Comparison of ENCODE assay signal across 10 cellular contexts in the genomic region with DNA sequence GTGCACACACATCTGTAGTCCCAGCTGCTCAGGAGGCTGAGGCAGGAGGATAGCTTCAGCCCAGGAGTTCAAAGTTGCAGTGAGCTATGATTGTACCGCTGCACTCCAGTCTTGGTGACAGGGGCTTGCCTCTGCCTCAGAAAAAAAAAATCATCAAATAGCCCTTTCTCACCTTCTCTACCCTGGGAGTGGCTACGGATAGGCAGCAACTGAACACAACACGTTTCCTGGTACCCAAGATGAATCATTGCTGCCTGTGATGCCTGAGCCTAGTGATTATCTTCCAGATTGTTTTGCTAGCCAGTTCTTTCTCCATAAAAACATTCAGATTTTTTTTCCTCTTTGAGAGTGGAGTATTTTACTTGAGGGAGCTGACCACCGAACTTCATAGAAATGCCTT. TPM values are rescaled to one million over a fixed set of nuclear protein-coding genes. Genes with fewer than 3 reads are reported as not detected.
A peak's percentile ranks its signal among the peaks of the same experiment; 100 is the strongest.
DNase-seq lines count a peak whose midpoint lies in the region; ATAC-seq and TF ChIP-seq lines count a peak whose summit lies in the region.
"Had no signal": no experiment of that assay in that cellular context is flagged by ENCODE, and none has a peak within 500 bp of the region (broad histone marks: within the 10 kb centered on the region; RNA-seq: fewer than 3 reads in every experiment).

No MANE protein-coding gene starts in this region.

- 87 to 94% methylated on average over 4 of the region's 4 CpGs for WGBS in thyroid gland, 2 donors

- CTCF ChIA-PET in PC-3 (lab: Charles Lee) = no interaction called here

- H3K4me3 ChIP-seq in DND-41 (ENCODE audit: low read depth in 1 of 2, low read length in 2 of 2) (no peak overlapping the region), PC-3 (ENCODE audit: low read length) (no peak overlapping the region), thyroid gland (replicated peaks in 1 of 3) (no peak overlapping the region)
- H3K4me3 ChIP-seq: suprapubic skin had no signal

- H2AFZ ChIP-seq in DND-41 (ENCODE audit: low read depth, low read length) (no peak overlapping the region), PC-3 (ENCODE audit: low read length) (no peak overlapping the region)

- no peaks in the 10 kb centered on the region for H3F3A ChIP-seq in PC-3 (ENCODE audit: low read length, unreplicated experiment)

- DNase-seq in DND-41 = peak; percentile 4
- no peak for DNase-seq in PC-3
- peak; percentile 60 for DNase-seq in amniotic epithelial cell (ENCODE audit: low read depth)
- no peak for DNase-seq in natural killer cell treated with Interleukin-12 subunit alpha and Interleukin-12 subunit beta and Interleukin-15 and Interleukin-18, amount 100 ng/mL, for 72 hours (ENCODE audit: low spot score)
- no peak for DNase-seq in activated effector memory CD4-positive, alpha-beta T cell treated with anti-CD3 and anti-CD28 coated beads, Interleukin-2, amount 50 U/mL, for 16 hours
- no peak for DNase-seq in thyroid gland
- DNase-seq: DMS53, NCI-H187 had no signal

- no peaks in the 10 kb centered on the region for H3K27me3 Mint-ChIP-seq in natural killer cell treated with Interleukin-12 subunit alpha and Interleukin-12 subunit beta and Interleukin-15 and Interleukin-18, amount 100 ng/mL, for 72 hours

- no peaks in the 10 kb centered on the region for H3K9me3 Mint-ChIP-seq in natural killer cell treated with Interleukin-12 subunit alpha and Interleukin-12 subunit beta and Interleukin-15 and Interleukin-18, amount 100 ng/mL, for 72 hours

- H3K36me3 Mint-ChIP-seq in natural killer cell treated with Interleukin-12 subunit alpha and Interleukin-12 subunit beta and Interleukin-15 and Interleukin-18, amount 100 ng/mL, for 72 hours = no peaks in the 10 kb centered on the region

- H3K4me1 Mint-ChIP-seq in natural killer cell treated with Interleukin-12 subunit alpha and Interleukin-12 subunit beta and Interleukin-15 and Interleukin-18, amount 100 ng/mL, for 72 hours (ENCODE audit: low read depth in 2 of 2) = peaks cover 77 to 88% of the 10 kb centered on the region in 2 donors

- H3K27ac Mint-ChIP-seq in natural killer cell treated with Interleukin-12 subunit alpha and Interleukin-12 subunit beta and Interleukin-15 and Interleukin-18, amount 100 ng/mL, for 72 hours = peak overlapping the region; percentile 90 to 92

- TF ChIP-seq POLR2A in thyroid gland (IDR thresholded peaks at IDR 0.05) = no peak

- intact Hi-C loops in PC-3 (cut with micrococcal nuclease) (no loop called here), thyroid gland (cut with DNase I) (no loop called here)

- POLR2A ChIA-PET in PC-3 (lab: Charles Lee; ENCODE audit: unreplicated experiment) = no interaction called here

- peaks cover 52% of the 10 kb centered on the region for H4K20me1 ChIP-seq in DND-41 (ENCODE audit: insufficient read depth, low read length)
- no peaks in the 10 kb centered on the region for H4K20me1 ChIP-seq in PC-3 (ENCODE audit: low read length)

- H3K4me3 Mint-ChIP-seq in natural killer cell treated with Interleukin-12 subunit alpha and Interleukin-12 subunit beta and Interleukin-15 and Interleukin-18, amount 100 ng/mL, for 72 hours = peak overlapping the region; percentile 88

- no peaks in the 10 kb centered on the region for H3K9me2 ChIP-seq in PC-3 (replicated peaks; ENCODE audit: low read length)

- H3K79me2 ChIP-seq in DND-41 (ENCODE audit: insufficient read depth, low read length) (peaks cover 91% of the 10 kb centered on the region), PC-3 (ENCODE audit: low read length) (peaks cover 87% of the 10 kb centered on the region)

- H3K27ac ChIP-seq in DND-41 (ENCODE audit: low read length) (no peak overlapping the region), PC-3 (ENCODE audit: low read length) (peak overlapping the region; percentile 82), thyroid gland (no peak overlapping the region)

- no peak for TF ChIP-seq CTCF in DND-41 (IDR thresholded peaks at IDR 0.05; ENCODE audit: borderline replicate concordance, extremely low read depth, low read length, poor library complexity, severe bottlenecking)
- TF ChIP-seq CTCF in PC-3 (conservative IDR thresholded peaks at IDR 0.05; ENCODE audit: low read depth, low read length) = no peak
- no peak for TF ChIP-seq CTCF in thyroid gland (IDR thresholded peaks at IDR 0.05)

- no peaks in the 10 kb centered on the region for H3K9me3 ChIP-seq in DND-41 (ENCODE audit: insufficient read depth, low read length, severe bottlenecking)
- no peaks in the 10 kb centered on the region for H3K9me3 ChIP-seq in PC-3 (ENCODE audit: low read length)
- H3K9me3 ChIP-seq in thyroid gland = no peaks in the 10 kb centered on the region
- H3K9me3 ChIP-seq: suprapubic skin had no signal

- H3K36me3 ChIP-seq in DND-41 (ENCODE audit: insufficient read depth, low read length) (peaks cover 11% of the 10 kb centered on the region), PC-3 (ENCODE audit: low read depth, low read length) (peaks cover 6% of the 10 kb centered on the region), thyroid gland (no peaks in the 10 kb centered on the region)
- H3K36me3 ChIP-seq: suprapubic skin had no signal

- H3K9ac ChIP-seq in DND-41 (ENCODE audit: low read depth, low read length) = no peak overlapping the region
- peak overlapping the region; percentile 44; the same call in 1 of the 2 replicates for H3K9ac ChIP-seq in PC-3 (ENCODE audit: low read length)

- peaks cover 73% of the 10 kb centered on the region for H3K4me1 ChIP-seq in DND-41 (ENCODE audit: insufficient read depth, low read length)
- H3K4me1 ChIP-seq in PC-3 (ENCODE audit: insufficient read depth, low read length) = peaks cover 60% of the 10 kb centered on the region
- H3K4me1 ChIP-seq in thyroid gland = peaks cover 11 to 39% of the 10 kb centered on the region in 2 donors

- no peak for ATAC-seq in DND-41 (ENCODE audit: insufficient read depth, low read depth)
- no peak for ATAC-seq in PC-3
- ATAC-seq in natural killer cell treated with Interleukin-12 subunit alpha and Interleukin-12 subunit beta and Interleukin-15 and Interleukin-18, amount 100 ng/mL, for 72 hours = peak; percentile 65 to 67
- ATAC-seq in GM18498 (IDR thresholded peaks at IDR 0.05; ENCODE audit: unreplicated experiment) = no peak

- H3K4me2 ChIP-seq in DND-41 (ENCODE audit: insufficient read depth, low read length) (no peak overlapping the region), PC-3 (ENCODE audit: low read length) (no peak overlapping the region)

- H3K27me3 ChIP-seq in DND-41 (ENCODE audit: insufficient read depth, low read length, poor library complexity) (no peaks in the 10 kb centered on the region), PC-3 (ENCODE audit: low read length) (no peaks in the 10 kb centered on the region), thyroid gland (no peaks in the 10 kb centered on the region)
- H3K27me3 ChIP-seq: suprapubic skin had no signal

- no TSS peak for BruUV-seq in PC-3 (replicated peaks; lab: Mats Ljungman, UMichigan)

RNA-seq across cellular contexts. Expression of a gene that starts 13.5 kb away (rescaled TPM):
- 23.4 and 28.6 TPM in 2 replicates for total RNA-seq in PC-3 (2014; rRNA removed)
- total RNA-seq in natural killer cell treated with Interleukin-12 subunit alpha and Interleukin-12 subunit beta and Interleukin-15 and Interleukin-18, amount 100 ng/mL, for 72 hours = 100 to 1,000 TPM in 1 of 2 donors, 10 to 100 TPM in 1; 65.0 to 150 TPM
- total RNA-seq in thyroid gland = 10 to 100 TPM; 18.9 to 24.9 (median 23.8) TPM

Comparison
In these comparisons a context has a peak if more than half of its experiments do, and no peak if none do; other contexts are left out.
1. ATAC-seq: peak in natural killer cell treated with Interleukin-12 subunit alpha and Interleukin-12 subunit beta and Interleukin-15 and Interleukin-18, amount 100 ng/mL, for 72 hours (2 of 2); none in DND-41 (single experiment), PC-3 (single experiment) and GM18498 (single experiment).
2. DNase-seq: peak in DND-41 (single experiment) and amniotic epithelial cell (single experiment); none in PC-3 (single experiment), natural killer cell treated with Interleukin-12 subunit alpha and Interleukin-12 subunit beta and Interleukin-15 and Interleukin-18, amount 100 ng/mL, for 72 hours (single experiment), activated effector memory CD4-positive, alpha-beta T cell treated with anti-CD3 and anti-CD28 coated beads, Interleukin-2, amount 50 U/mL, for 16 hours (single experiment) and thyroid gland (0 of 2).